ENCODE assay signal across 9 cellular contexts in genomic region chr6:125604257-125604656, GRCh38.
"Had no signal": no experiment of that assay in that cellular context is flagged by ENCODE, and none has a peak within 500 bp of the region (broad histone marks: within the 10 kb centered on the region; RNA-seq: fewer than 3 reads in every experiment).

No MANE protein-coding gene starts in this region.

- ATAC-seq: activated CD4-positive, alpha-beta T cell treated with anti-CD3 and anti-CD28 coated beads for 36 hours; activated CD4-positive, CD25-positive, alpha-beta regulatory T cell treated with anti-CD3 and anti-CD28 coated beads, Interleukin-2, amount 50 U/mL, for 24 hours; activated CD8-positive, alpha-beta memory T cell treated with anti-CD3 and anti-CD28 coated beads, Interleukin-2, amount 10 ng/mL, durations not matched to agents 7 days and 5 days; activated CD8-positive, alpha-beta T cell treated with anti-CD3 and anti-CD28 coated beads for 36 hours; activated CD8-positive, alpha-beta T cell treated with anti-CD3 and anti-CD28 coated beads, Interleukin-2, amount 10 ng/mL, durations not matched to agents 7 days and 5 days; T-helper 17 cell; WTC11 had no signal

- H3K27ac ChIP-seq: VCaP, WERI-Rb-1 had no signal

- H3K36me3 ChIP-seq: WERI-Rb-1 had no signal
